ENCODE assay signal across 17 cellular contexts in the genomic region with DNA sequence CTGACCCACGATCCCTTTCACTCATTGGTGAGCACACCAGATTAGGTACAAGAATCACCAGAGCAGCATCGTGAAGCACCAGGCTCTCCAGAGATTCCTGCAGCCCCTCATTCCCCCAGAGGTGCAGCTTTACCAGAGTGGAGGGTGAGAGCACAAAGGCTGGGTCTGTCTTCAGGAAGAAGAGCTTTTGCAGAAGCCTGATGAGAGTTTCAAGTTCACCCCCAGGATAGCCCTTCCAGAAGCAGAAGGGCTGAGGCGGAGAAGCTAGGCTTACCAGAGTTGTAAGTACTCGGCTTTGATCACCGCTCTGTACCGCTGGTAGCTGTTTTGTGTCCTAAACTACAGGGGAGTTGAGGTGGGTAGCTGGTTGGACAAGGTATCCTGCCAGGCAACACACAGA. TPM values are rescaled to one million over a fixed set of nuclear protein-coding genes. Genes with fewer than 3 reads are reported as not detected.
DNase-seq lines count a peak whose midpoint lies in the region; ATAC-seq, FAIRE-seq and TF ChIP-seq lines count a peak whose summit lies in the region.
"Had no signal": no experiment of that assay in that cellular context is flagged by ENCODE, and none has a peak within 500 bp of the region (broad histone marks: within the 10 kb centered on the region; RNA-seq: fewer than 3 reads in every experiment).

No MANE protein-coding gene starts in this region.

- dilution Hi-C loops in endothelial cell of umbilical vein (cut with MboI; ENCODE audit: extremely low pct_ligation_motif_present, low sequenced_read_pairs) = no loop called here

- H2AFZ ChIP-seq in PC-3 (ENCODE audit: low read length) = no peak overlapping the region
- no peak overlapping the region for H2AFZ ChIP-seq in endothelial cell of umbilical vein (ENCODE audit: low read depth, low read length)

- H3K4me3 Mint-ChIP-seq in activated CD4-positive, alpha-beta memory T cell treated with anti-CD3 and anti-CD28 coated beads for 36 hours = no peak overlapping the region
- H3K4me3 Mint-ChIP-seq in activated CD4-positive, alpha-beta memory T cell treated with anti-CD3 and anti-CD28 coated beads, Interleukin-2, amount 10 ng/mL, durations not matched to agents 7 days and 5 days = no peak overlapping the region
- H3K4me3 Mint-ChIP-seq in stimulated activated naive B cell treated with anti-CD40 and anti-IgM and Interleukin-4, amounts not matched to agents 10 μg/mL and 1 μg/mL and 100 μg/mL, for 72 hours = no peak overlapping the region

- no peaks in the 10 kb centered on the region for H3K9me1 ChIP-seq in endothelial cell of umbilical vein (replicated peaks; ENCODE audit: control insufficient read depth, extremely low read depth, insufficient read depth, low read length)

- no peak overlapping the region for H3K9ac ChIP-seq in PC-3 (ENCODE audit: low read length)
- H3K9ac ChIP-seq in endothelial cell of umbilical vein (replicated peaks; ENCODE audit: extremely low read depth, insufficient read depth, low read length) = no peak overlapping the region

- TF ChIP-seq POLR2A in endothelial cell of umbilical vein (IDR thresholded peaks at IDR 0.05; ENCODE audit: low read depth, low read length) = no peak

- no peak for ATAC-seq in PC-3
- ATAC-seq in stimulated activated naive B cell treated with anti-CD40 and anti-IgM and Interleukin-4, amounts not matched to agents 10 μg/mL and 1 μg/mL and 100 μg/mL, for 72 hours (replicated peaks) = no peak
- ATAC-seq in activated CD4-positive, CD25-positive, alpha-beta regulatory T cell treated with anti-CD3 and anti-CD28 coated beads, Interleukin-2, amount 50 U/mL, for 24 hours = no peak

- H4K20me1 ChIP-seq in PC-3 (ENCODE audit: low read length) (no peaks in the 10 kb centered on the region), endothelial cell of umbilical vein (replicated peaks; ENCODE audit: control insufficient read depth, extremely low read depth, insufficient read depth, low read length) (no peaks in the 10 kb centered on the region)

- no peaks in the 10 kb centered on the region for H3K27me3 ChIP-seq in PC-3 (ENCODE audit: low read length)
- H3K27me3 ChIP-seq in endothelial cell of umbilical vein (ENCODE audit: control insufficient read depth in 2 of 2, insufficient read depth in 2 of 2, low read length in 2 of 2) = no peaks in the 10 kb centered on the region

- H3K36me3 Mint-ChIP-seq in activated CD4-positive, alpha-beta memory T cell treated with anti-CD3 and anti-CD28 coated beads for 36 hours = peaks cover 19% of the 10 kb centered on the region
- peaks cover 34% of the 10 kb centered on the region for H3K36me3 Mint-ChIP-seq in activated CD4-positive, alpha-beta memory T cell treated with anti-CD3 and anti-CD28 coated beads, Interleukin-2, amount 10 ng/mL, durations not matched to agents 7 days and 5 days (ENCODE audit: low read depth)
- H3K36me3 Mint-ChIP-seq in stimulated activated naive B cell treated with anti-CD40 and anti-IgM and Interleukin-4, amounts not matched to agents 10 μg/mL and 1 μg/mL and 100 μg/mL, for 72 hours = peaks cover 27 to 53% of the 10 kb centered on the region in 2 donors

- no peak for FAIRE-seq in endothelial cell of umbilical vein (lab: Jason Lieb, UNC)

- no peaks in the 10 kb centered on the region for H3F3A ChIP-seq in PC-3 (ENCODE audit: low read length, unreplicated experiment)

- no peak for DNase-seq in activated CD4-positive, alpha-beta memory T cell treated with anti-CD3 and anti-CD28 coated beads for 36 hours
- no peak for DNase-seq in activated CD4-positive, alpha-beta memory T cell treated with anti-CD3 and anti-CD28 coated beads, Interleukin-2, amount 10 ng/mL, durations not matched to agents 7 days and 5 days
- DNase-seq in PC-3 = no peak
- no peak for DNase-seq in endothelial cell of umbilical vein (ENCODE audit: low read depth, low spot score)
- no peak for DNase-seq in stimulated activated naive B cell treated with anti-CD40 and anti-IgM and Interleukin-4, amounts not matched to agents 10 μg/mL and 1 μg/mL and 100 μg/mL, for 72 hours
- no peak for DNase-seq in superior temporal gyrus (ENCODE audit: extremely low spot score)
- DNase-seq in amygdala (lab: John Stamatoyannopoulos, UW) = no peak
- DNase-seq: C1 segment of cervical spinal cord, COR-L47, Kasumi-1, NCI-H1105, NCI-H1694, NCI-H2107, NCI-H2227 treated with DMSO at 0.1 percent for 48 hours, NCI-H524 had no signal

- H3K4me3 ChIP-seq in PC-3 (ENCODE audit: low read length) (no peak overlapping the region), endothelial cell of umbilical vein (replicated peaks in 1 of 3; ENCODE audit: insufficient read depth in 1 of 3, low read depth in 1 of 3, low read length in 3 of 3) (no peak overlapping the region)

- H3K9me3 Mint-ChIP-seq in activated CD4-positive, alpha-beta memory T cell treated with anti-CD3 and anti-CD28 coated beads for 36 hours = no peaks in the 10 kb centered on the region
- H3K9me3 Mint-ChIP-seq in activated CD4-positive, alpha-beta memory T cell treated with anti-CD3 and anti-CD28 coated beads, Interleukin-2, amount 10 ng/mL, durations not matched to agents 7 days and 5 days = no peaks in the 10 kb centered on the region
- H3K9me3 Mint-ChIP-seq in stimulated activated naive B cell treated with anti-CD40 and anti-IgM and Interleukin-4, amounts not matched to agents 10 μg/mL and 1 μg/mL and 100 μg/mL, for 72 hours = no peaks in the 10 kb centered on the region

- H3K36me3 ChIP-seq in PC-3 (ENCODE audit: low read depth, low read length) (peaks cover 11% of the 10 kb centered on the region), endothelial cell of umbilical vein (ENCODE audit: control insufficient read depth in 2 of 2, extremely low read depth in 1 of 2, insufficient read depth in 2 of 2, low read length in 2 of 2) (peaks cover 5 to 38% of the 10 kb centered on the region in 2 experiments)

- H3K79me2 ChIP-seq in PC-3 (ENCODE audit: low read length) = no peaks in the 10 kb centered on the region
- H3K79me2 ChIP-seq in endothelial cell of umbilical vein (ENCODE audit: control insufficient read depth, insufficient read depth, low read length) = no peaks in the 10 kb centered on the region

- H3K9me3 ChIP-seq in PC-3 (ENCODE audit: low read length) = no peaks in the 10 kb centered on the region
- H3K9me3 ChIP-seq in endothelial cell of umbilical vein (replicated peaks; ENCODE audit: control insufficient read depth, insufficient read depth, low read length) = no peaks in the 10 kb centered on the region

- H3K27ac Mint-ChIP-seq in activated CD4-positive, alpha-beta memory T cell treated with anti-CD3 and anti-CD28 coated beads for 36 hours = peak overlapping the region; percentile 35
- no peak overlapping the region for H3K27ac Mint-ChIP-seq in activated CD4-positive, alpha-beta memory T cell treated with anti-CD3 and anti-CD28 coated beads, Interleukin-2, amount 10 ng/mL, durations not matched to agents 7 days and 5 days
- H3K27ac Mint-ChIP-seq in stimulated activated naive B cell treated with anti-CD40 and anti-IgM and Interleukin-4, amounts not matched to agents 10 μg/mL and 1 μg/mL and 100 μg/mL, for 72 hours = peak overlapping the region; percentile 68

- intact Hi-C loops in activated CD4-positive, alpha-beta memory T cell treated with anti-CD3 and anti-CD28 coated beads for 36 hours (cut with micrococcal nuclease) = no loop called here
- intact Hi-C loops in PC-3 (cut with micrococcal nuclease) (no loop called here), endothelial cell of umbilical vein (cut with micrococcal nuclease) (no loop called here)

- peaks cover 3% of the 10 kb centered on the region for H3K27me3 Mint-ChIP-seq in activated CD4-positive, alpha-beta memory T cell treated with anti-CD3 and anti-CD28 coated beads for 36 hours
- H3K27me3 Mint-ChIP-seq in activated CD4-positive, alpha-beta memory T cell treated with anti-CD3 and anti-CD28 coated beads, Interleukin-2, amount 10 ng/mL, durations not matched to agents 7 days and 5 days = peaks cover 7% of the 10 kb centered on the region
- peaks cover 0 to 5% of the 10 kb centered on the region in 2 donors for H3K27me3 Mint-ChIP-seq in stimulated activated naive B cell treated with anti-CD40 and anti-IgM and Interleukin-4, amounts not matched to agents 10 μg/mL and 1 μg/mL and 100 μg/mL, for 72 hours

- TF ChIP-seq CTCF in PC-3 (conservative IDR thresholded peaks at IDR 0.05; ENCODE audit: low read depth, low read length) = no peak
- no peak for TF ChIP-seq CTCF in endothelial cell of umbilical vein (IDR thresholded peaks at IDR 0.05; ENCODE audit: extremely low read depth in 1 of 2, insufficient read depth in 1 of 2, low read depth in 1 of 2, low read length in 2 of 2)

- H3K4me1 ChIP-seq in PC-3 (ENCODE audit: insufficient read depth, low read length) (no peaks in the 10 kb centered on the region), endothelial cell of umbilical vein (ENCODE audit: control insufficient read depth, extremely low read depth, insufficient read depth, low read length) (peaks cover 7% of the 10 kb centered on the region)

- POLR2A ChIA-PET in activated CD4-positive, alpha-beta memory T cell treated with anti-CD3 and anti-CD28 coated beads for 36 hours (lab: Charles Lee) = interaction anchor here (0.7 to 0.8 kb wide), 2 partner anchors 29 to 30 kb away, joined by 3 read pairs; partner anchors contain the start of gene MARCKSL1
- POLR2A ChIA-PET in activated CD4-positive, alpha-beta memory T cell treated with anti-CD3 and anti-CD28 coated beads, Interleukin-2, amount 10 ng/mL, durations not matched to agents 7 days and 5 days (lab: Charles Lee) = no interaction called here
- POLR2A ChIA-PET in PC-3 (lab: Charles Lee; ENCODE audit: unreplicated experiment) = no interaction called here
- POLR2A ChIA-PET in endothelial cell of umbilical vein (lab: Charles Lee) = interaction anchor here (1.1 kb wide), 1 partner anchor 29 kb away, joined by 3 read pairs; the partner anchor contains the start of gene MARCKSL1

- H3K27ac ChIP-seq in PC-3 (ENCODE audit: low read length) = no peak overlapping the region
- H3K27ac ChIP-seq in endothelial cell of umbilical vein (ENCODE audit: insufficient read depth, low read depth, low read length) = no peak overlapping the region

- no peaks in the 10 kb centered on the region for H3K9me2 ChIP-seq in PC-3 (replicated peaks; ENCODE audit: low read length)

- TSS peak; percentile 7 for BruUV-seq in PC-3 (replicated peaks; lab: Mats Ljungman, UMichigan)
- BruUV-seq in endothelial cell of umbilical vein (replicated peaks; lab: Mats Ljungman, UMichigan) = TSS peak; percentile 26

- peaks cover 14% of the 10 kb centered on the region for H3K4me1 Mint-ChIP-seq in activated CD4-positive, alpha-beta memory T cell treated with anti-CD3 and anti-CD28 coated beads for 36 hours (ENCODE audit: low read depth)
- H3K4me1 Mint-ChIP-seq in activated CD4-positive, alpha-beta memory T cell treated with anti-CD3 and anti-CD28 coated beads, Interleukin-2, amount 10 ng/mL, durations not matched to agents 7 days and 5 days = peaks cover 6% of the 10 kb centered on the region
- H3K4me1 Mint-ChIP-seq in stimulated activated naive B cell treated with anti-CD40 and anti-IgM and Interleukin-4, amounts not matched to agents 10 μg/mL and 1 μg/mL and 100 μg/mL, for 72 hours = peaks cover 11 to 24% of the 10 kb centered on the region in 2 donors

- H3K4me2 ChIP-seq in PC-3 (ENCODE audit: low read length) (no peak overlapping the region), endothelial cell of umbilical vein (ENCODE audit: insufficient read depth, low read length) (no peak overlapping the region)

- CTCF ChIA-PET in activated CD4-positive, alpha-beta memory T cell treated with anti-CD3 and anti-CD28 coated beads for 36 hours (lab: Charles Lee) = no interaction called here
- CTCF ChIA-PET in activated CD4-positive, alpha-beta memory T cell treated with anti-CD3 and anti-CD28 coated beads, Interleukin-2, amount 10 ng/mL, durations not matched to agents 7 days and 5 days (lab: Charles Lee) = no interaction called here
- CTCF ChIA-PET in PC-3 (lab: Charles Lee) (no interaction called here), endothelial cell of umbilical vein (lab: Charles Lee) (interaction anchor here (1.3 to 1.6 kb wide), 3 partner anchors 11 to 117 kb away, joined by 4 read pairs; no protein-coding TSS in a partner anchor)

RNA-seq across cellular contexts. Expression of gene TSSK3, which starts 3.1 kb away (rescaled TPM):
- under 1 TPM; 0.69 to 0.90 TPM for total RNA-seq in activated CD4-positive, alpha-beta memory T cell treated with anti-CD3 and anti-CD28 coated beads for 36 hours
- total RNA-seq in activated CD4-positive, alpha-beta memory T cell treated with anti-CD3 and anti-CD28 coated beads, Interleukin-2, amount 10 ng/mL, durations not matched to agents 7 days and 5 days = 1 to 10 TPM in 1 of 2 experiments, under 1 TPM in 1; 0.70 to 1.0 TPM
- total RNA-seq in PC-3 (2014; rRNA removed) = not detected in 2 replicates
- total RNA-seq in endothelial cell of umbilical vein = 0.42 and 1.1 TPM in 2 replicates
- 0.48 and 0.65 TPM in 2 replicates for polyA plus RNA-seq in endothelial cell of umbilical vein
- 0.13 and 0.18 TPM in 2 replicates for polyA plus RNA-seq in endothelial cell of umbilical vein (2011; cell fraction: cytosol; rRNA removed)
- polyA plus RNA-seq in endothelial cell of umbilical vein (2011; cell fraction: nucleus; rRNA removed) = 1.1 and 7.1 TPM in 2 replicates
- 0.34 and 0.82 TPM in 2 replicates for polyA plus RNA-seq in endothelial cell of umbilical vein (2012)
- polyA minus RNA-seq in endothelial cell of umbilical vein = 0.62 and 0.90 TPM in 2 replicates
- not detected for polyA minus RNA-seq in endothelial cell of umbilical vein (2011; cell fraction: cytosol; rRNA and poly(A)+ RNA removed)
- polyA minus RNA-seq in endothelial cell of umbilical vein (2011; cell fraction: nucleus; rRNA and poly(A)+ RNA removed) = 1.4 TPM in 1 of 2 replicates, not detected in the other
- total RNA-seq: Daoy had no signal

RNA-seq across cellular contexts. Expression of gene FAM229A, which starts 3.2 kb away (rescaled TPM):
- total RNA-seq in activated CD4-positive, alpha-beta memory T cell treated with anti-CD3 and anti-CD28 coated beads for 36 hours = 1 to 10 TPM; 3.6 to 4.2 TPM
- 10 to 100 TPM; 10.6 to 11.8 TPM for total RNA-seq in activated CD4-positive, alpha-beta memory T cell treated with anti-CD3 and anti-CD28 coated beads, Interleukin-2, amount 10 ng/mL, durations not matched to agents 7 days and 5 days
- total RNA-seq in PC-3 (2014; rRNA removed) = 3.0 and 3.7 TPM in 2 replicates
- total RNA-seq in endothelial cell of umbilical vein = 8.6 and 11.6 TPM in 2 replicates
- polyA plus RNA-seq in endothelial cell of umbilical vein = 8.9 and 9.9 TPM in 2 replicates
- 0.68 and 2.0 TPM in 2 replicates for polyA plus RNA-seq in endothelial cell of umbilical vein (2011; cell fraction: cytosol; rRNA removed)
- 43.3 and 43.7 TPM in 2 replicates for polyA plus RNA-seq in endothelial cell of umbilical vein (2011; cell fraction: nucleus; rRNA removed)
- 1.9 and 2.4 TPM in 2 replicates for polyA plus RNA-seq in endothelial cell of umbilical vein (2012)
- 6.3 and 7.2 TPM in 2 replicates for polyA minus RNA-seq in endothelial cell of umbilical vein
- polyA minus RNA-seq in endothelial cell of umbilical vein (2011; cell fraction: cytosol; rRNA and poly(A)+ RNA removed) = 0.61 TPM
- polyA minus RNA-seq in endothelial cell of umbilical vein (2011; cell fraction: nucleus; rRNA and poly(A)+ RNA removed) = 11.2 and 15.7 TPM in 2 replicates

RNA-seq across cellular contexts. Expression of gene BSDC1, which starts 28.8 kb away (rescaled TPM):
- total RNA-seq in activated CD4-positive, alpha-beta memory T cell treated with anti-CD3 and anti-CD28 coated beads for 36 hours = 10 to 100 TPM; 32.1 to 33.2 TPM
- 10 to 100 TPM; 52.5 to 52.6 TPM for total RNA-seq in activated CD4-positive, alpha-beta memory T cell treated with anti-CD3 and anti-CD28 coated beads, Interleukin-2, amount 10 ng/mL, durations not matched to agents 7 days and 5 days
- total RNA-seq in PC-3 (2014; rRNA removed) (59.8 and 68.5 TPM in 2 replicates), endothelial cell of umbilical vein (64.6 and 64.8 TPM in 2 replicates)
- 40.7 and 44.3 TPM in 2 replicates for polyA plus RNA-seq in endothelial cell of umbilical vein
- 48.2 and 51.9 TPM in 2 replicates for polyA plus RNA-seq in endothelial cell of umbilical vein (2011; cell fraction: cytosol; rRNA removed)
- 114 and 117 TPM in 2 replicates for polyA plus RNA-seq in endothelial cell of umbilical vein (2011; cell fraction: nucleus; rRNA removed)
- 44.0 and 48.2 TPM in 2 replicates for polyA plus RNA-seq in endothelial cell of umbilical vein (2012)
- 59.4 and 69.0 TPM in 2 replicates for polyA minus RNA-seq in endothelial cell of umbilical vein
- polyA minus RNA-seq in endothelial cell of umbilical vein (2011; cell fraction: cytosol; rRNA and poly(A)+ RNA removed) = 18.6 TPM
- polyA minus RNA-seq in endothelial cell of umbilical vein (2011; cell fraction: nucleus; rRNA and poly(A)+ RNA removed) = 60.1 and 72.5 TPM in 2 replicates

RNA-seq across cellular contexts. Expression of gene MARCKSL1, which starts 29.4 kb away (rescaled TPM):
- 10 to 100 TPM; 13.1 to 14.6 TPM for total RNA-seq in activated CD4-positive, alpha-beta memory T cell treated with anti-CD3 and anti-CD28 coated beads for 36 hours
- 10 to 100 TPM; 26.4 to 27.9 TPM for total RNA-seq in activated CD4-positive, alpha-beta memory T cell treated with anti-CD3 and anti-CD28 coated beads, Interleukin-2, amount 10 ng/mL, durations not matched to agents 7 days and 5 days
- total RNA-seq in PC-3 (2014; rRNA removed) = 159 and 176 TPM in 2 replicates
- total RNA-seq in endothelial cell of umbilical vein = 249 and 265 TPM in 2 replicates
- polyA plus RNA-seq in endothelial cell of umbilical vein = 311 and 318 TPM in 2 replicates
- polyA plus RNA-seq in endothelial cell of umbilical vein (2011; cell fraction: cytosol; rRNA removed) = 353 TPM in 2 replicates
- 91.3 and 92.6 TPM in 2 replicates for polyA plus RNA-seq in endothelial cell of umbilical vein (2011; cell fraction: nucleus; rRNA removed)
- 195 and 202 TPM in 2 replicates for polyA plus RNA-seq in endothelial cell of umbilical vein (2012)
- 199 and 217 TPM in 2 replicates for polyA minus RNA-seq in endothelial cell of umbilical vein
- polyA minus RNA-seq in endothelial cell of umbilical vein (2011; cell fraction: cytosol; rRNA and poly(A)+ RNA removed) = 14.1 TPM
- polyA minus RNA-seq in endothelial cell of umbilical vein (2011; cell fraction: nucleus; rRNA and poly(A)+ RNA removed) = 43.4 and 45.0 TPM in 2 replicates

Comparison
In these comparisons a context has a peak if more than half of its experiments do, and no peak if none do; other contexts are left out.
1. POLR2A ChIA-PET loops: an anchor here in activated CD4-positive, alpha-beta memory T cell treated with anti-CD3 and anti-CD28 coated beads for 36 hours (0.7 to 0.8 kb wide) and endothelial cell of umbilical vein (1.1 kb wide); none called in activated CD4-positive, alpha-beta memory T cell treated with anti-CD3 and anti-CD28 coated beads, Interleukin-2, amount 10 ng/mL, durations not matched to agents 7 days and 5 days and PC-3.